In the genomic region with DNA sequence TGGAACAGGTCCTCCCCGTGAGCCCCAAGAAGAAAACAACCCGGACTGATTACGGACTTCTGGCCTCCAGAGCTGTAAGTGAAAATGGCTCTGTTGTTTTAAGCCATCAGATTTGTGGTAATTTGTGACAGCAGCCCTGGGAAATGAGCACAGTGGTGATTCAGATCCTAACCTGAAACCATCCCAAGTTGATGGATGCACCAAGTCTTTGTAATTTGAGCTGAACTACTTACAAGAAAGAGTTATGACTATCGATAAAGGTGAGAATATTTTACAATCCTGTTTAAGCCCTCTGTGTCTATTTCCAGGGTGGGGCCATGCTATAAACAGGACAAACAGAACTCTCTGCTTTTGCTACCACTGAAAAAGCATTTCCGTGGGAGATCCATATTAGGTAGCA, we compare ENCODE assay signal across 20 cellular contexts. TPM values are rescaled to one million over a fixed set of nuclear protein-coding genes. Genes with fewer than 3 reads are reported as not detected.
DNase-seq lines count a peak whose midpoint lies in the region; ATAC-seq and TF ChIP-seq lines count a peak whose summit lies in the region.
"Had no signal": no experiment of that assay in that cellular context is flagged by ENCODE, and none has a peak within 500 bp of the region (broad histone marks: within the 10 kb centered on the region; RNA-seq: fewer than 3 reads in every experiment).

No MANE protein-coding gene starts in this region.

- H3K36me3 ChIP-seq in GM23248 (ENCODE audit: low read depth) (no peaks in the 10 kb centered on the region), esophagus (ENCODE audit: control insufficient read depth in 2 of 2, insufficient read depth in 2 of 2, low read length in 1 of 2) (no peaks in the 10 kb centered on the region), mesendoderm (ENCODE audit: control insufficient read depth, insufficient read depth, low read length) (no peaks in the 10 kb centered on the region)
- H3K36me3 ChIP-seq: BLaER1 had no signal

- WGBS in GM23248 (ENCODE audit: low coverage in 1 of 2, low lambda C conversion rate in 2 of 2, missing lambda C conversion rate in 2 of 2), 2 experiments, result 81% methylated on average over 5 of the region's 5 CpGs
- 70 to 83% methylated on average over 5 of the region's 5 CpGs for WGBS in esophagus, 2 donors
- no CpG with 5 or more reads among the region's 5 CpGs for WGBS in mesendoderm (ENCODE audit: extremely low coverage, insufficient coverage, low lambda C conversion rate)
- WGBS in H9 (ENCODE audit: extremely low coverage, insufficient read length, low lambda C conversion rate), result no CpG with 5 or more reads among the region's 5 CpGs

- H3K4me3 ChIP-seq in GM23248 (no peak overlapping the region), esophagus (ENCODE audit: low read depth in 1 of 2, low read length in 2 of 2) (no peak overlapping the region), mesendoderm (ENCODE audit: low read length) (no peak overlapping the region)
- H3K4me3 ChIP-seq: BLaER1, GM12878 had no signal

- H3K4ac ChIP-seq in mesendoderm (ENCODE audit: low read depth, low read length), result no peak overlapping the region
- no peak overlapping the region for H3K4ac ChIP-seq in H9 (ENCODE audit: low read depth, low read length)

- H3K4me2 ChIP-seq in GM23248 (ENCODE audit: unreplicated experiment) (no peak overlapping the region), mesendoderm (ENCODE audit: low read length) (no peak overlapping the region), H9 (ENCODE audit: insufficient read depth, insufficient read length, low read length) (no peak overlapping the region)
- H3K4me2 ChIP-seq: KMS-11 had no signal

- in situ Hi-C loops in GM23248 (cut with MboI), result no loop called here

- H2AFZ ChIP-seq in GM23248 (no peak overlapping the region), H9 (ENCODE audit: low read length) (no peak overlapping the region)

- no peaks in the 10 kb centered on the region for H3K9me3 Mint-ChIP-seq in H9
- H3K9me3 Mint-ChIP-seq: HFFc6 had no signal

- H3K4me3 Mint-ChIP-seq in H9, result no peak overlapping the region
- H3K4me3 Mint-ChIP-seq: HFFc6 had no signal

- H3K18ac ChIP-seq in mesendoderm (ENCODE audit: low read length), result no peak overlapping the region
- H3K18ac ChIP-seq in H9 (ENCODE audit: insufficient read length, low read depth, low read length), result no peak overlapping the region

- H3K79me1 ChIP-seq in mesendoderm (ENCODE audit: low read length), result no peaks in the 10 kb centered on the region
- no peaks in the 10 kb centered on the region for H3K79me1 ChIP-seq in H9 (ENCODE audit: insufficient read depth, low read depth, low read length, poor library complexity, severe bottlenecking)

- no peak overlapping the region for H3K9ac ChIP-seq in GM23248
- H3K9ac ChIP-seq in mesendoderm (ENCODE audit: low read length), result no peak overlapping the region
- no peak overlapping the region for H3K9ac ChIP-seq in H9 (ENCODE audit: extremely low read depth, insufficient read length, low read length)
- H3K9ac ChIP-seq: BLaER1, KMS-11 had no signal

- no peak for ATAC-seq in omental fat pad (ENCODE audit: low FRiP score)
- no peak for ATAC-seq in HG03196 (IDR thresholded peaks at IDR 0.05; ENCODE audit: unreplicated experiment)
- no peak for ATAC-seq in HG03378 (IDR thresholded peaks at IDR 0.05; ENCODE audit: unreplicated experiment)
- ATAC-seq: GM12878, HepG2 had no signal

- no peak overlapping the region for H2BK20ac ChIP-seq in H9 (ENCODE audit: low read depth, low read length, poor library complexity, severe bottlenecking)

- H3K9me3 ChIP-seq in GM23248 (ENCODE audit: low read depth) (no peaks in the 10 kb centered on the region), esophagus (ENCODE audit: control insufficient read depth in 2 of 2, insufficient read depth in 1 of 2, low read depth in 1 of 2, low read length in 1 of 2) (no peaks in the 10 kb centered on the region), H9 (ENCODE audit: control insufficient read depth, low read depth, low read length) (no peaks in the 10 kb centered on the region)
- H3K9me3 ChIP-seq: BLaER1 had no signal

- no peaks in the 10 kb centered on the region for H3K9me2 ChIP-seq in GM23248 (ENCODE audit: insufficient read depth)

- peaks cover 2% of the 10 kb centered on the region; the same call in 1 of the 2 replicates for H3K27me3 Mint-ChIP-seq in H9 (ENCODE audit: low read depth)

- H3K27me3 ChIP-seq in GM23248 (replicated peaks; ENCODE audit: insufficient read depth) (no peaks in the 10 kb centered on the region), esophagus (ENCODE audit: control insufficient read depth in 1 of 2, insufficient read depth in 2 of 2, low read length in 2 of 2) (no peaks in the 10 kb centered on the region), mesendoderm (ENCODE audit: insufficient read depth, low read length, poor library complexity) (no peaks in the 10 kb centered on the region), H9 (ENCODE audit: insufficient read depth, low read length) (no peaks in the 10 kb centered on the region)
- H3K27me3 ChIP-seq: BLaER1 had no signal

- no peak overlapping the region for H2BK12ac ChIP-seq in H9 (ENCODE audit: insufficient read length, low read depth, low read length)

- H4K20me1 ChIP-seq in GM23248 (ENCODE audit: insufficient read depth) (no peaks in the 10 kb centered on the region), H9 (ENCODE audit: control insufficient read depth, insufficient read depth, insufficient read length) (no peaks in the 10 kb centered on the region)
- H4K20me1 ChIP-seq: BLaER1 had no signal

- DNase-seq in GM23248 (peak; percentile 33), SW480 (ENCODE audit: low spot score) (peak; percentile 53), mesendoderm (no peak), H9 (no peak), omental fat pad (ENCODE audit: low spot score) (no peak)
- DNase-seq: DND-41, GDM1, HFFc6, NCI-H1048, NCI-H146, NCI-H2081, NCI-H510A, NCI-H774 had no signal

- peaks cover 27% of the 10 kb centered on the region for H3F3A ChIP-seq in GM23248 (ENCODE audit: insufficient read depth)

- H2AK5ac ChIP-seq in mesendoderm (ENCODE audit: low read length), result no peak overlapping the region
- H2AK5ac ChIP-seq in H9 (ENCODE audit: insufficient read length, low read length), result no peak overlapping the region

- H3K23me2 ChIP-seq in H9 (ENCODE audit: insufficient read length, low read depth, low read length, poor library complexity, severe bottlenecking), result no peaks in the 10 kb centered on the region

- H3K4me1 ChIP-seq in GM23248 (ENCODE audit: insufficient read depth), result peaks cover 29% of the 10 kb centered on the region
- H3K4me1 ChIP-seq in esophagus (ENCODE audit: control insufficient read depth in 2 of 2, insufficient read depth in 2 of 2, low read length in 1 of 2), result peaks cover 0 to 4% of the 10 kb centered on the region in 2 donors
- H3K4me1 ChIP-seq in mesendoderm (ENCODE audit: control insufficient read depth, low read depth, low read length), result peaks cover 6% of the 10 kb centered on the region
- no peaks in the 10 kb centered on the region; the same call in 1 of the 2 replicates for H3K4me1 ChIP-seq in H9 (ENCODE audit: insufficient read depth, low read length)

- no peak overlapping the region for H4K5ac ChIP-seq in mesendoderm (ENCODE audit: low read length)
- no peak overlapping the region for H4K5ac ChIP-seq in H9 (ENCODE audit: insufficient read length, low read depth, low read length)

- H3K79me2 ChIP-seq in GM23248 (ENCODE audit: insufficient read depth) (no peaks in the 10 kb centered on the region), mesendoderm (ENCODE audit: control insufficient read depth, insufficient read depth, low read length) (no peaks in the 10 kb centered on the region), H9 (ENCODE audit: insufficient read depth, low read length) (no peaks in the 10 kb centered on the region)

- H3K27ac ChIP-seq in GM23248, result no peak overlapping the region
- H3K27ac ChIP-seq in esophagus (ENCODE audit: low read depth in 2 of 2, low read length in 1 of 2), result peak overlapping the region; percentile 76 to 94
- no peak overlapping the region for H3K27ac ChIP-seq in mesendoderm (ENCODE audit: low read depth, low read length)
- no peak overlapping the region for H3K27ac ChIP-seq in H9 (ENCODE audit: insufficient read length, low read depth, low read length)
- H3K27ac ChIP-seq: BLaER1, KMS-11 had no signal

- H2BK120ac ChIP-seq in mesendoderm (ENCODE audit: low read depth, low read length) (no peak overlapping the region), H9 (ENCODE audit: low read depth, low read length, poor library complexity, severe bottlenecking) (no peak overlapping the region)

- no peak overlapping the region for H3K23ac ChIP-seq in mesendoderm (ENCODE audit: low read length)
- H3K23ac ChIP-seq in H9 (ENCODE audit: insufficient read length, low read depth, low read length), result no peak overlapping the region

- H2BK15ac ChIP-seq in mesendoderm (replicated peaks; ENCODE audit: low read depth) (peak overlapping the region; percentile 28), H9 (ENCODE audit: low read depth, low read length) (no peak overlapping the region)

- peaks cover 15 to 21% of the 10 kb centered on the region in 2 experiments for H3K4me1 Mint-ChIP-seq in H9

- H3K56ac ChIP-seq in mesendoderm (ENCODE audit: low read length) (no peak overlapping the region), H9 (ENCODE audit: insufficient read length, low read depth, low read length) (no peak overlapping the region)

- TF ChIP-seq CTCF in H9 (conservative IDR thresholded peaks at IDR 0.05), result no peak
- no peak for TF ChIP-seq CTCF in omental fat pad (IDR thresholded peaks at IDR 0.05)

- no peak overlapping the region for H4K91ac ChIP-seq in H9 (ENCODE audit: insufficient read length, low read depth, low read length)

- no peaks in the 10 kb centered on the region for H3K36me3 Mint-ChIP-seq in H9 (ENCODE audit: insufficient read depth in 1 of 3, low read depth in 3 of 3)

- H3T11ph ChIP-seq in H9 (ENCODE audit: low read length), result no peak overlapping the region

- H2BK5ac ChIP-seq in mesendoderm (ENCODE audit: low read length) (no peak overlapping the region), H9 (ENCODE audit: insufficient read length, low read length) (no peak overlapping the region)

- H3K27ac Mint-ChIP-seq in H9, result no peak overlapping the region
- H3K27ac Mint-ChIP-seq: HFFc6 had no signal

- H3K14ac ChIP-seq in H9 (ENCODE audit: insufficient read depth, low read length), result no peak overlapping the region

- H4K8ac ChIP-seq in mesendoderm (ENCODE audit: low read depth, low read length) (no peak overlapping the region), H9 (replicated peaks; ENCODE audit: insufficient read length, low read depth, low read length) (no peak overlapping the region)

RNA-seq across cellular contexts. Expression of gene RIN2, which starts 19.1 kb away (rescaled TPM):
- total RNA-seq in GM23248 (2014; rRNA removed; shearing (Covaris generic)), result 48.0 and 48.3 TPM in 2 replicates
- polyA plus RNA-seq in GM23248 (2016; fragmentation: Nextera tagmentation; extraction: Ambion mirVana) (45.3 and 45.6 TPM in 2 replicates), esophagus (10 to 100 TPM; 11.8 to 14.0 TPM)
- polyA plus RNA-seq in mesendoderm (2013, experiment 1 of 2), result 0.65 TPM
- polyA plus RNA-seq in mesendoderm (2013, experiment 2 of 2), result 0.53 TPM
- total RNA-seq in H9 (2021) (1.0 and 1.1 TPM in 2 replicates), omental fat pad (100 to 1,000 TPM in 1 of 4 donors, 10 to 100 TPM in 3; 40.2 to 117 (median 73.6) TPM)

Comparison
In these comparisons a context has a peak if more than half of its experiments do, and no peak if none do; other contexts are left out.
1. DNase-seq: peak in GM23248 (single experiment) and SW480 (single experiment); none in mesendoderm (single experiment), H9 (single experiment) and omental fat pad (single experiment).
2. H3K27ac ChIP-seq: peak in esophagus (2 of 2); none in GM23248 (single experiment), mesendoderm (single experiment) and H9 (single experiment).
3. RNA of gene RIN2, which starts 19.1 kb away (total RNA-seq): 40.2 to 117 TPM in omental fat pad and 48.0 to 48.3 TPM in GM23248; 1.0 to 1.1 TPM in H9; every median in the first group is over 10 times any median in the second.